12 cellular contexts compared by ENCODE assay signal in genomic region chr5:77437194-77437593, GRCh38.
DNase-seq lines count a peak whose midpoint lies in the region; ATAC-seq and TF ChIP-seq lines count a peak whose summit lies in the region.
"Had no signal": no experiment of that assay in that cellular context is flagged by ENCODE, and none has a peak within 500 bp of the region (broad histone marks: within the 10 kb centered on the region; RNA-seq: fewer than 3 reads in every experiment).

No MANE protein-coding gene starts in this region.

- no peaks in the 10 kb centered on the region for H3K9me3 ChIP-seq in Loucy (ENCODE audit: insufficient read depth, low read depth, low read length)
- H3K9me3 ChIP-seq: left ventricle myocardium inferior had no signal

- no peak overlapping the region for H3K27ac ChIP-seq in VCaP
- H3K27ac ChIP-seq: epithelial cell of prostate, left ventricle myocardium inferior had no signal

- H3K36me3 ChIP-seq in Loucy (ENCODE audit: insufficient read depth, low read length), result peaks cover 28% of the 10 kb centered on the region; the same call in 1 of the 2 replicates

- H2AFZ ChIP-seq in Loucy (ENCODE audit: low read length), result no peak overlapping the region

- ATAC-seq in GM18517 (IDR thresholded peaks at IDR 0.05; ENCODE audit: unreplicated experiment), result no peak
- no peak for ATAC-seq in HG02759 (IDR thresholded peaks at IDR 0.05; ENCODE audit: unreplicated experiment)
- ATAC-seq in HG03460 (IDR thresholded peaks at IDR 0.05; ENCODE audit: unreplicated experiment), result no peak

- no peak overlapping the region for H3K9ac ChIP-seq in Loucy (ENCODE audit: low read depth, low read length, poor library complexity, severe bottlenecking)

- H4K20me1 ChIP-seq in Loucy (ENCODE audit: insufficient read depth, low read length, poor library complexity, severe bottlenecking), result no peaks in the 10 kb centered on the region

- H3K4me2 ChIP-seq in Loucy (ENCODE audit: low read depth, low read length, poor library complexity, severe bottlenecking), result no peak overlapping the region

- H3K79me2 ChIP-seq in Loucy (ENCODE audit: insufficient read depth, low read length), result no peaks in the 10 kb centered on the region

- H3K27me3 ChIP-seq in Loucy (ENCODE audit: insufficient read depth, low read length, poor library complexity, severe bottlenecking), result no peaks in the 10 kb centered on the region

- no peak overlapping the region for H3K4me3 ChIP-seq in Loucy (ENCODE audit: low read length, poor library complexity, severe bottlenecking)
- H3K4me3 ChIP-seq: left ventricle myocardium inferior had no signal

- H3F3A ChIP-seq in Loucy (ENCODE audit: low read depth), result no peaks in the 10 kb centered on the region

- no peaks in the 10 kb centered on the region for H3K4me1 ChIP-seq in Loucy (ENCODE audit: insufficient read depth, low read length, poor library complexity, severe bottlenecking)
- H3K4me1 ChIP-seq: left ventricle myocardium inferior had no signal

- peak; percentile 60 for TF ChIP-seq CTCF in Loucy (conservative IDR thresholded peaks at IDR 0.05; ENCODE audit: low read length)
- TF ChIP-seq CTCF in VCaP (conservative IDR thresholded peaks at IDR 0.05), result peak; percentile 77

- DNase-seq in DMS53 treated with DMSO at 0.1 percent for 48 hours (lab: John Stamatoyannopoulos, UW; ENCODE audit: unreplicated experiment) (peak; percentile 8), medulla oblongata (ENCODE audit: extremely low spot score) (peak; percentile 50), germinal center (ENCODE audit: low spot score) (no peak)
- DNase-seq: left ventricle myocardium inferior; NCI-H446; stimulated activated CD8-positive, alpha-beta memory T cell treated with anti-CD3 and anti-CD28 coated beads, Interleukin-4, amount 100 ng/mL, for 48 hours had no signal

- H3K9me2 ChIP-seq in Loucy (replicated peaks; ENCODE audit: low read depth, low read length), result no peaks in the 10 kb centered on the region
